20 cellular contexts compared by ENCODE assay signal in genomic region chr6:39428152-39428551, GRCh38.
DNase-seq lines count a peak whose midpoint lies in the region; ATAC-seq, FAIRE-seq and TF ChIP-seq lines count a peak whose summit lies in the region.
"Had no signal": no experiment of that assay in that cellular context is flagged by ENCODE, and none has a peak within 500 bp of the region (broad histone marks: within the 10 kb centered on the region; RNA-seq: fewer than 3 reads in every experiment).

No MANE protein-coding gene starts in this region.

- no peaks in the 10 kb centered on the region for H4K20me1 ChIP-seq in keratinocyte (ENCODE audit: control insufficient read depth, extremely low read depth, insufficient read depth, low read length)

- no peaks in the 10 kb centered on the region for H3K9me3 Mint-ChIP-seq in nephron progenitor cell
- H3K9me3 Mint-ChIP-seq: CD4-positive, CD25-positive, alpha-beta regulatory T cell; CD8-positive, alpha-beta memory T cell had no signal

- H3K36me3 ChIP-seq in RWPE2 (ENCODE audit: low read depth) (no peaks in the 10 kb centered on the region), keratinocyte (ENCODE audit: control insufficient read depth in 2 of 2, extremely low read depth in 1 of 2, insufficient read depth in 2 of 2, low read length in 2 of 2) (no peaks in the 10 kb centered on the region), upper lobe of left lung (no peaks in the 10 kb centered on the region)
- H3K36me3 ChIP-seq: BE2C, HAP-1 had no signal

- no peak for TF ChIP-seq CTCF in RWPE2 (IDR thresholded peaks at IDR 0.05; ENCODE audit: poor library complexity, severe bottlenecking)
- TF ChIP-seq CTCF in epithelial cell of esophagus (IDR thresholded peaks at IDR 0.05; ENCODE audit: insufficient read depth, low read depth, low read length, missing control alignments): no peak
- TF ChIP-seq CTCF in keratinocyte (optimal IDR thresholded peaks at IDR 0.05 in 1 of 3, IDR thresholded peaks at IDR 0.05 in 1 of 3, conservative IDR thresholded peaks at IDR 0.05 in 1 of 3; ENCODE audit: extremely low read depth in 1 of 3, insufficient read depth in 2 of 3, low read length in 3 of 3): no peak
- TF ChIP-seq CTCF in nephron progenitor cell (IDR thresholded peaks at IDR 0.05): no peak
- TF ChIP-seq CTCF in upper lobe of left lung (IDR thresholded peaks at IDR 0.05): no peak

- peak overlapping the region; percentile 44 for H3K4me2 ChIP-seq in keratinocyte (ENCODE audit: control insufficient read depth, extremely low read depth, insufficient read depth, low read depth, low read length)

- dilution Hi-C loops in keratinocyte (cut with MboI; ENCODE audit: extremely low pct_ligation_motif_present, low sequenced_read_pairs): no loop called here

- H3K9me3 ChIP-seq in RWPE2 (ENCODE audit: severe bottlenecking) (no peaks in the 10 kb centered on the region), keratinocyte (ENCODE audit: control insufficient read depth, low read depth, low read length) (no peaks in the 10 kb centered on the region), upper lobe of left lung (no peaks in the 10 kb centered on the region)
- H3K9me3 ChIP-seq: BE2C, Caco-2, HAP-1 had no signal

- H3K36me3 Mint-ChIP-seq in nephron progenitor cell (ENCODE audit: low read depth): no peaks in the 10 kb centered on the region
- H3K36me3 Mint-ChIP-seq: CD4-positive, CD25-positive, alpha-beta regulatory T cell; CD8-positive, alpha-beta memory T cell had no signal

- H3K27ac ChIP-seq in RWPE2 (ENCODE audit: poor library complexity, severe bottlenecking): peak overlapping the region; percentile 81
- peak overlapping the region; percentile 19 for H3K27ac ChIP-seq in keratinocyte (ENCODE audit: control insufficient read depth, insufficient read depth, low read length)
- H3K27ac ChIP-seq in upper lobe of left lung: no peak overlapping the region
- H3K27ac ChIP-seq: GM23248 had no signal

- H3K4me3 ChIP-seq in RWPE2 (ENCODE audit: severe bottlenecking) (no peak overlapping the region), epithelial cell of esophagus (ENCODE audit: low read length) (no peak overlapping the region), keratinocyte (ENCODE audit: control insufficient read depth in 2 of 3, extremely low read depth in 1 of 3, insufficient read depth in 2 of 3, low read depth in 1 of 3, low read length in 3 of 3) (no peak overlapping the region), upper lobe of left lung (no peak overlapping the region)
- H3K4me3 ChIP-seq: GM23248, HAP-1 had no signal

- peak overlapping the region; percentile 21 for H2AFZ ChIP-seq in keratinocyte (ENCODE audit: control insufficient read depth, low read length)
- H2AFZ ChIP-seq: GM23248 had no signal

- H3K4me3 Mint-ChIP-seq in nephron progenitor cell: no peak overlapping the region
- H3K4me3 Mint-ChIP-seq: CD4-positive, CD25-positive, alpha-beta regulatory T cell; CD8-positive, alpha-beta memory T cell had no signal

- H3K4me1 Mint-ChIP-seq in nephron progenitor cell: peaks cover 21% of the 10 kb centered on the region

- FAIRE-seq in keratinocyte (lab: Jason Lieb, UNC): peak; percentile 63
- FAIRE-seq: D721Med, GM12892, GM18507 had no signal

- H3K79me2 ChIP-seq in keratinocyte (ENCODE audit: control insufficient read depth, insufficient read depth, low read length): no peaks in the 10 kb centered on the region

- TF ChIP-seq POLR2A in upper lobe of left lung (IDR thresholded peaks at IDR 0.05): no peak

- ATAC-seq in RWPE2 (ENCODE audit: low read depth): peak; percentile 64
- ATAC-seq in upper lobe of left lung (ENCODE audit: low FRiP score in 2 of 2): no peak

- TF ChIP-seq EP300 in upper lobe of left lung (IDR thresholded peaks at IDR 0.05): no peak

- no peaks in the 10 kb centered on the region for H3K9me1 ChIP-seq in keratinocyte (ENCODE audit: control insufficient read depth, extremely low read depth, insufficient read depth, low read length)

- no peak overlapping the region for H3K27ac Mint-ChIP-seq in nephron progenitor cell
- H3K27ac Mint-ChIP-seq: CD4-positive, CD25-positive, alpha-beta regulatory T cell; CD8-positive, alpha-beta memory T cell had no signal

- H3K4me1 ChIP-seq in RWPE2 (ENCODE audit: insufficient read depth, poor library complexity, severe bottlenecking): peaks cover 20% of the 10 kb centered on the region
- H3K4me1 ChIP-seq in keratinocyte (ENCODE audit: control insufficient read depth, extremely low read depth, insufficient read depth, low read length): peaks cover 34% of the 10 kb centered on the region
- H3K4me1 ChIP-seq in upper lobe of left lung: peaks cover 10 to 19% (median 16%) of the 10 kb centered on the region in 4 donors
- H3K4me1 ChIP-seq: BE2C, Caco-2, HAP-1 had no signal

- no peaks in the 10 kb centered on the region for H3K27me3 ChIP-seq in RWPE2 (ENCODE audit: insufficient read depth, poor library complexity, severe bottlenecking)
- no peaks in the 10 kb centered on the region for H3K27me3 ChIP-seq in keratinocyte (ENCODE audit: control insufficient read depth, extremely low read depth, insufficient read depth, low read length)
- H3K27me3 ChIP-seq in upper lobe of left lung: no peaks in the 10 kb centered on the region

- H3K27me3 Mint-ChIP-seq in nephron progenitor cell (ENCODE audit: low read depth, poor library complexity): no peaks in the 10 kb centered on the region

- WGBS in upper lobe of left lung, 2 donors: 90 to 95% methylated on average over 3 of the region's 3 CpGs

- H3K9ac ChIP-seq in keratinocyte (ENCODE audit: control insufficient read depth, extremely low read depth, insufficient read depth, low read length): no peak overlapping the region
- H3K9ac ChIP-seq: GM23248 had no signal

- DNase-seq in HPDE6-E6E7 (ENCODE audit: extremely low spot score) (peak; percentile 28), RWPE2 (ENCODE audit: low spot score) (no peak), epithelial cell of esophagus (ENCODE audit: low read depth) (peak; percentile 88), keratinocyte (ENCODE audit: low read depth, low spot score) (no peak), nephron progenitor cell (no peak), upper lobe of left lung (no peak), SHP77 treated with DMSO at 0.1 percent for 48 hours (lab: John Stamatoyannopoulos, UW) (no peak)
- DNase-seq: ACHN; BE2C; C1 segment of cervical spinal cord; Caco-2; CD4-positive, CD25-positive, alpha-beta regulatory T cell; CD8-positive, alpha-beta memory T cell; DMS79; GDM1; GM23248 had no signal

Comparison
In these comparisons a context has a peak if more than half of its experiments do, and no peak if none do; other contexts are left out.
1. DNase-seq: peak in HPDE6-E6E7 (single experiment) and epithelial cell of esophagus (single experiment); none in RWPE2 (single experiment), keratinocyte (single experiment), nephron progenitor cell (single experiment), upper lobe of left lung (0 of 2) and SHP77 treated with DMSO at 0.1 percent for 48 hours (single experiment).
2. H3K27ac ChIP-seq: peak in RWPE2 (single experiment) and keratinocyte (single experiment); none in upper lobe of left lung (0 of 4).